11 cellular contexts compared by ENCODE assay signal in the genomic region with DNA sequence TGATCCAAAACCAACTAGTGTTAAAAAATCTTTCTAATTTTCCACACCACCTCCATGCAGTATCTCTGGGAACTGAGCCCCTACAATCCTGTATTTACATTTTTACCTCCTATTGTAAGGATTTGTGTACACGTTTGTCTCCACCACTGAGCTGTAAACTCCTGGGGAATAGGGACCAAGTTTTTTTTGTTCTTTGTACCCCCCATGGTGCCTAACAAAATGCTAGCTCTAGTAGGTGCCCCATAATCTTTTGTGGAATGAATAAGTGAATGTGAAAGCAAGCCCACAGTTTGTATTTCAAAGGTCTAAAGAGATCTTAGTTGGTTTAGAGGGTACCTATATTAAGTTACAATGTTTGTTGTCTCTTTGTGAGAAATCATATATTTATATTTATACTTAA. TPM values are rescaled to one million over a fixed set of nuclear protein-coding genes. Genes with fewer than 3 reads are reported as not detected.
A peak's percentile ranks its signal among the peaks of the same experiment; 100 is the strongest.
DNase-seq lines count a peak whose midpoint lies in the region; ATAC-seq and TF ChIP-seq lines count a peak whose summit lies in the region.
"Had no signal": no experiment of that assay in that cellular context is flagged by ENCODE, and none has a peak within 500 bp of the region (broad histone marks: within the 10 kb centered on the region; RNA-seq: fewer than 3 reads in every experiment).

No MANE protein-coding gene starts in this region.

- H3K9ac ChIP-seq in mesenchymal stem cell (ENCODE audit: low read length) (peak overlapping the region; percentile 96), subcutaneous abdominal adipose tissue (ENCODE audit: low read length in 5 of 5) (no peak overlapping the region)

- H3K4me1 ChIP-seq in mesenchymal stem cell (ENCODE audit: control insufficient read depth, insufficient read depth, low read depth, low read length): no peaks in the 10 kb centered on the region
- H3K4me1 ChIP-seq in subcutaneous abdominal adipose tissue (ENCODE audit: control insufficient read depth in 5 of 5, insufficient read depth in 5 of 5, low read length in 5 of 5): peaks cover 0 to 39% (median 36%) of the 10 kb centered on the region in 5 donors

- H3K79me1 ChIP-seq in mesenchymal stem cell (replicated peaks; ENCODE audit: low read length, poor library complexity, severe bottlenecking): no peaks in the 10 kb centered on the region

- H3K9me3 ChIP-seq in mesenchymal stem cell (ENCODE audit: control insufficient read depth, low read length) (no peaks in the 10 kb centered on the region), subcutaneous abdominal adipose tissue (ENCODE audit: control insufficient read depth in 5 of 5, low read length in 5 of 5) (no peaks in the 10 kb centered on the region)

- H3K36me3 ChIP-seq in brain microvascular endothelial cell (replicated peaks) (no peaks in the 10 kb centered on the region), mesenchymal stem cell (ENCODE audit: control insufficient read depth in 1 of 2, insufficient read depth in 2 of 2, low read depth in 1 of 2, low read length in 2 of 2) (no peaks in the 10 kb centered on the region), subcutaneous abdominal adipose tissue (ENCODE audit: control insufficient read depth in 5 of 5, insufficient read depth in 5 of 5, low read length in 5 of 5) (no peaks in the 10 kb centered on the region)

- H2BK5ac ChIP-seq in mesenchymal stem cell (ENCODE audit: low read depth, low read length, poor library complexity, severe bottlenecking): no peak overlapping the region

- H3K4me2 ChIP-seq in mesenchymal stem cell (ENCODE audit: low read length, poor library complexity, severe bottlenecking): peak overlapping the region; percentile 69

- no peak overlapping the region for H3K4ac ChIP-seq in mesenchymal stem cell (ENCODE audit: low read depth in 1 of 2, low read length in 2 of 2)

- H2BK12ac ChIP-seq in mesenchymal stem cell (ENCODE audit: low read length in 2 of 2): no peak overlapping the region

- no peak overlapping the region for H4K91ac ChIP-seq in mesenchymal stem cell (ENCODE audit: low read length)

- in situ Hi-C loops in brain microvascular endothelial cell (cut with HindIII; ENCODE audit: low pct_ligation_motif_present, low sequenced_read_pairs): loop anchor here (25.0 kb wide), 1 partner anchor 96 kb away; no protein-coding TSS in a partner anchor

- H4K8ac ChIP-seq in mesenchymal stem cell (ENCODE audit: low read length): no peak overlapping the region

- DNase-seq in DMS53 (lab: John Stamatoyannopoulos, UW) (peak; percentile 28), DMS53 treated with DMSO at 0.1 percent for 48 hours (lab: John Stamatoyannopoulos, UW; ENCODE audit: unreplicated experiment) (no peak), brain microvascular endothelial cell (no peak), mesenchymal stem cell (no peak), COLO829 (ENCODE audit: low spot score) (no peak)
- DNase-seq in stimulated activated CD4-positive, alpha-beta T cell treated with anti-CD3 and anti-CD28 coated beads, Interleukin-12 subunit alpha, Interleukin-12 subunit beta, amount 100 ng/mL, for 4 hours: no peak
- DNase-seq: occipital lobe, T1000 had no signal

- H2AK5ac ChIP-seq in mesenchymal stem cell (ENCODE audit: low read length, severe bottlenecking): no peak overlapping the region

- H2BK15ac ChIP-seq in mesenchymal stem cell (ENCODE audit: low read depth, poor library complexity, severe bottlenecking): no peak overlapping the region

- WGBS in mesenchymal stem cell: 0% methylated on average over 1 of the region's 1 CpG

- H3K27ac ChIP-seq in brain microvascular endothelial cell: no peak overlapping the region
- H3K27ac ChIP-seq in mesenchymal stem cell (ENCODE audit: low read length, poor library complexity, severe bottlenecking): no peak overlapping the region
- no peak overlapping the region for H3K27ac ChIP-seq in subcutaneous abdominal adipose tissue (ENCODE audit: low read depth, low read length)
- H3K27ac ChIP-seq: 22Rv1 had no signal

- no peak overlapping the region for H2BK120ac ChIP-seq in mesenchymal stem cell (ENCODE audit: low read depth, low read length)

- TF ChIP-seq CTCF in brain microvascular endothelial cell (IDR thresholded peaks at IDR 0.05; ENCODE audit: low read depth, low read length, missing control alignments): no peak

- H3K18ac ChIP-seq in mesenchymal stem cell (ENCODE audit: low read depth in 1 of 2, low read length in 2 of 2): no peak overlapping the region

- H3K27me3 ChIP-seq in brain microvascular endothelial cell (replicated peaks) (no peaks in the 10 kb centered on the region), mesenchymal stem cell (ENCODE audit: control insufficient read depth in 1 of 2, insufficient read depth in 1 of 2, low read length in 2 of 2) (no peaks in the 10 kb centered on the region), subcutaneous abdominal adipose tissue (ENCODE audit: control insufficient read depth in 5 of 5, insufficient read depth in 4 of 5, low read length in 5 of 5) (no peaks in the 10 kb centered on the region)

- H3K4me3 ChIP-seq in brain microvascular endothelial cell (ENCODE audit: low read depth, low read length) (peak overlapping the region; percentile 87), mesenchymal stem cell (ENCODE audit: insufficient read depth in 1 of 2, low read depth in 1 of 2, low read length in 2 of 2) (peak overlapping the region in 1 of 2 experiments; percentile 99), subcutaneous abdominal adipose tissue (ENCODE audit: low read depth in 1 of 5, low read length in 5 of 5) (peak overlapping the region in 4 of 5 donors; percentile 71 to 96 (median 81))

- H3K14ac ChIP-seq in mesenchymal stem cell (ENCODE audit: low read length in 2 of 2): no peak overlapping the region

- no peak for ATAC-seq in HG03469 (IDR thresholded peaks at IDR 0.05; ENCODE audit: unreplicated experiment)

- no peak overlapping the region for H3K23ac ChIP-seq in mesenchymal stem cell (ENCODE audit: low read length in 2 of 2)

- H2AFZ ChIP-seq in mesenchymal stem cell (ENCODE audit: low read depth, low read length): no peak overlapping the region

RNA-seq across cellular contexts. Expression of a gene that starts 0.9 kb away (rescaled TPM):
- polyA plus RNA-seq in mesenchymal stem cell (2013, experiment 1 of 2): 349 TPM
- polyA plus RNA-seq in mesenchymal stem cell (2013, experiment 2 of 2): 359 TPM
